ENCODE assay signal across 33 cellular contexts in genomic region chr1:65399003-65399402, GRCh38.
"Had no signal": no experiment of that assay in that cellular context is flagged by ENCODE, and none has a peak within 500 bp of the region (broad histone marks: within the 10 kb centered on the region; RNA-seq: fewer than 3 reads in every experiment).

No MANE protein-coding gene starts in this region.

- H3K27me3 ChIP-seq: MG63 had no signal

- H3K9me3 ChIP-seq: MG63 had no signal

- DNase-seq: Karpas-422, Kasumi-1, MG63, MM.1S, MV-4-11, NCI-H1048, NCI-H1092, NCI-H1092 treated with DMSO at 0.1 percent for 48 hours, NCI-H1105, NCI-H1105 treated with DMSO at 0.1 percent for 48 hours, NCI-H1417 treated with DMSO at 0.1 percent for 48 hours, NCI-H1436, NCI-H1436 treated with DMSO at 0.1 percent for 48 hours, NCI-H146, NCI-H1694, NCI-H1694 treated with DMSO at 0.1 percent for 48 hours, NCI-H187, NCI-H187 treated with DMSO at 0.1 percent for 48 hours, NCI-H1930, NCI-H2029, NCI-H2029 treated with DMSO at 0.1 percent for 48 hours, NCI-H2081, NCI-H2081 treated with DMSO at 0.1 percent for 48 hours, NCI-H2107, NCI-H2171, NCI-H2171 treated with DMSO at 0.1 percent for 48 hours, NCI-H2227 treated with DMSO at 0.1 percent for 48 hours, NCI-H226, NCI-H345, NCI-H446, NCI-H446 treated with DMSO at 0.1 percent for 48 hours, NCI-H510A, NCI-H510A treated with DMSO at 0.1 percent for 48 hours had no signal

- H3K4me3 ChIP-seq: MG63 had no signal

- H3K36me3 ChIP-seq: MG63 had no signal
